24 cellular contexts compared by ENCODE assay signal in genomic region chr13:104314926-104315535, GRCh38.
DNase-seq lines count a peak whose midpoint lies in the region; ATAC-seq, FAIRE-seq and TF ChIP-seq lines count a peak whose summit lies in the region.
"Had no signal": no experiment of that assay in that cellular context is flagged by ENCODE, and none has a peak within 500 bp of the region (broad histone marks: within the 10 kb centered on the region; RNA-seq: fewer than 3 reads in every experiment).

No MANE protein-coding gene starts in this region.

- H3K27ac ChIP-seq in mesenchymal stem cell (ENCODE audit: low read length, poor library complexity, severe bottlenecking), result peak overlapping the region; percentile 82
- H3K27ac ChIP-seq: C4-2B, right atrium auricular region, upper lobe of left lung had no signal

- TF ChIP-seq CTCF in D721Med (IDR thresholded peaks at IDR 0.05; ENCODE audit: insufficient read depth, missing control alignments) (no peak), chondrocyte (IDR thresholded peaks at IDR 0.05) (no peak)

- intact Hi-C loops in activated T-helper 1 cell treated with anti-CD3 and anti-CD28 coated beads, Interleukin-12 subunit alpha, Interleukin-12 subunit beta, Interleukin-2, Interleukin-4 antibody, amounts not matched to agents 30 ng/mL and 10 ng/mL and 1 ng/mL, durations not matched to agents 14 hours and 24 hours and 36 hours (cut with micrococcal nuclease), result no loop called here

- H3K4ac ChIP-seq in mesenchymal stem cell (ENCODE audit: low read depth in 1 of 2, low read length in 2 of 2), result no peak overlapping the region

- no peak overlapping the region for H3K4me3 ChIP-seq in mesenchymal stem cell (ENCODE audit: insufficient read depth in 1 of 2, low read depth in 1 of 2, low read length in 2 of 2)
- H3K4me3 ChIP-seq: right atrium auricular region, upper lobe of left lung had no signal

- FAIRE-seq in D721Med (lab: Jason Lieb, UNC), result peak; percentile 76
- FAIRE-seq: G401.6, GM18507 had no signal

- H4K91ac ChIP-seq in mesenchymal stem cell (ENCODE audit: low read length), result no peak overlapping the region

- no peak overlapping the region for H3K4me2 ChIP-seq in mesenchymal stem cell (ENCODE audit: low read length, poor library complexity, severe bottlenecking)

- H3K23ac ChIP-seq in mesenchymal stem cell (ENCODE audit: low read length in 2 of 2), result no peak overlapping the region

- no peak overlapping the region for H3K18ac ChIP-seq in mesenchymal stem cell (ENCODE audit: low read depth in 1 of 2, low read length in 2 of 2)

- H3K9me3 ChIP-seq in mesenchymal stem cell (ENCODE audit: control insufficient read depth, low read length), result peaks cover 3% of the 10 kb centered on the region
- H3K9me3 ChIP-seq: right atrium auricular region, upper lobe of left lung had no signal

- no peaks in the 10 kb centered on the region for H3K4me1 ChIP-seq in mesenchymal stem cell (ENCODE audit: control insufficient read depth, insufficient read depth, low read depth, low read length)
- H3K4me1 ChIP-seq: right atrium auricular region, upper lobe of left lung had no signal

- no peaks in the 10 kb centered on the region for H3K36me3 ChIP-seq in mesenchymal stem cell (ENCODE audit: control insufficient read depth in 1 of 2, insufficient read depth in 2 of 2, low read depth in 1 of 2, low read length in 2 of 2)
- H3K36me3 ChIP-seq: right atrium auricular region, upper lobe of left lung had no signal

- no peaks in the 10 kb centered on the region for H3K27me3 ChIP-seq in mesenchymal stem cell (ENCODE audit: control insufficient read depth in 1 of 2, insufficient read depth in 1 of 2, low read length in 2 of 2)
- H3K27me3 ChIP-seq: right atrium auricular region, upper lobe of left lung had no signal

- peaks cover 28% of the 10 kb centered on the region for H3K4me1 Mint-ChIP-seq in chondrocyte (ENCODE audit: low read depth)
- no peaks in the 10 kb centered on the region for H3K4me1 Mint-ChIP-seq in activated T-helper 1 cell treated with anti-CD3 and anti-CD28 coated beads, Interleukin-12 subunit alpha, Interleukin-12 subunit beta, Interleukin-2, Interleukin-4 antibody, amounts not matched to agents 30 ng/mL and 10 ng/mL and 1 ng/mL, durations not matched to agents 14 hours and 24 hours and 36 hours (ENCODE audit: low read depth)
- H3K4me1 Mint-ChIP-seq: naive B cell had no signal

- peak overlapping the region in 1 of 2 experiments; percentile 72 for H2BK12ac ChIP-seq in mesenchymal stem cell (ENCODE audit: low read length in 2 of 2)

- H3K27me3 Mint-ChIP-seq in chondrocyte (ENCODE audit: low read depth), result no peaks in the 10 kb centered on the region
- no peaks in the 10 kb centered on the region for H3K27me3 Mint-ChIP-seq in activated T-helper 1 cell treated with anti-CD3 and anti-CD28 coated beads, Interleukin-12 subunit alpha, Interleukin-12 subunit beta, Interleukin-2, Interleukin-4 antibody, amounts not matched to agents 30 ng/mL and 10 ng/mL and 1 ng/mL, durations not matched to agents 14 hours and 24 hours and 36 hours (ENCODE audit: insufficient read depth)
- H3K27me3 Mint-ChIP-seq: naive B cell had no signal

- peak overlapping the region; percentile 47 for H2AK5ac ChIP-seq in mesenchymal stem cell (ENCODE audit: low read length, severe bottlenecking)

- H2BK15ac ChIP-seq in mesenchymal stem cell (ENCODE audit: low read depth, poor library complexity, severe bottlenecking), result no peak overlapping the region

- H3K9ac ChIP-seq in mesenchymal stem cell (ENCODE audit: low read length), result no peak overlapping the region

- ATAC-seq in GM18873 (IDR thresholded peaks at IDR 0.05; ENCODE audit: low FRiP score, unreplicated experiment), result no peak
- ATAC-seq: activated CD8-positive, alpha-beta T cell treated with anti-CD3 and anti-CD28 coated beads, Interleukin-2, amount 10 ng/mL, durations not matched to agents 7 days and 5 days; esophagus mucosa had no signal

- no peak overlapping the region for H3K4me3 Mint-ChIP-seq in chondrocyte (ENCODE audit: unreplicated experiment)
- H3K4me3 Mint-ChIP-seq in activated T-helper 1 cell treated with anti-CD3 and anti-CD28 coated beads, Interleukin-12 subunit alpha, Interleukin-12 subunit beta, Interleukin-2, Interleukin-4 antibody, amounts not matched to agents 30 ng/mL and 10 ng/mL and 1 ng/mL, durations not matched to agents 14 hours and 24 hours and 36 hours, result no peak overlapping the region
- H3K4me3 Mint-ChIP-seq: activated CD8-positive, alpha-beta T cell treated with anti-CD3 and anti-CD28 coated beads, Interleukin-2, amount 10 ng/mL, durations not matched to agents 7 days and 5 days; naive B cell had no signal

- no peak overlapping the region for H3K14ac ChIP-seq in mesenchymal stem cell (ENCODE audit: low read length in 2 of 2)

- H3K9me3 Mint-ChIP-seq in chondrocyte (ENCODE audit: low read depth), result peaks cover 10% of the 10 kb centered on the region
- H3K9me3 Mint-ChIP-seq in activated T-helper 1 cell treated with anti-CD3 and anti-CD28 coated beads, Interleukin-12 subunit alpha, Interleukin-12 subunit beta, Interleukin-2, Interleukin-4 antibody, amounts not matched to agents 30 ng/mL and 10 ng/mL and 1 ng/mL, durations not matched to agents 14 hours and 24 hours and 36 hours, result peaks cover 3% of the 10 kb centered on the region

- no peaks in the 10 kb centered on the region for H3K36me3 Mint-ChIP-seq in chondrocyte (ENCODE audit: low read depth)
- H3K36me3 Mint-ChIP-seq in activated T-helper 1 cell treated with anti-CD3 and anti-CD28 coated beads, Interleukin-12 subunit alpha, Interleukin-12 subunit beta, Interleukin-2, Interleukin-4 antibody, amounts not matched to agents 30 ng/mL and 10 ng/mL and 1 ng/mL, durations not matched to agents 14 hours and 24 hours and 36 hours (ENCODE audit: low read depth), result no peaks in the 10 kb centered on the region
- H3K36me3 Mint-ChIP-seq: naive B cell had no signal

- no peak overlapping the region for H4K8ac ChIP-seq in mesenchymal stem cell (ENCODE audit: low read length)

- H2BK5ac ChIP-seq in mesenchymal stem cell (ENCODE audit: low read depth, low read length, poor library complexity, severe bottlenecking), result peak overlapping the region; percentile 83

- no peak overlapping the region for H2BK120ac ChIP-seq in mesenchymal stem cell (ENCODE audit: low read depth, low read length)

- no peaks in the 10 kb centered on the region for H3K79me1 ChIP-seq in mesenchymal stem cell (replicated peaks; ENCODE audit: low read length, poor library complexity, severe bottlenecking)

- 100% methylated on average over 3 of the region's 3 CpGs for WGBS in mesenchymal stem cell

- peak overlapping the region; percentile 92 for H3K27ac Mint-ChIP-seq in chondrocyte (ENCODE audit: unreplicated experiment)
- no peak overlapping the region for H3K27ac Mint-ChIP-seq in activated T-helper 1 cell treated with anti-CD3 and anti-CD28 coated beads, Interleukin-12 subunit alpha, Interleukin-12 subunit beta, Interleukin-2, Interleukin-4 antibody, amounts not matched to agents 30 ng/mL and 10 ng/mL and 1 ng/mL, durations not matched to agents 14 hours and 24 hours and 36 hours
- H3K27ac Mint-ChIP-seq: activated CD8-positive, alpha-beta T cell treated with anti-CD3 and anti-CD28 coated beads, Interleukin-2, amount 10 ng/mL, durations not matched to agents 7 days and 5 days had no signal

- H2AFZ ChIP-seq in mesenchymal stem cell (ENCODE audit: low read depth, low read length), result no peak overlapping the region

- DNase-seq in D721Med (ENCODE audit: insufficient read length, low spot score), result no peak
- peak; percentile 49 for DNase-seq in NCI-H226
- no peak for DNase-seq in chondrocyte (ENCODE audit: low spot score)
- no peak for DNase-seq in mesenchymal stem cell
- DNase-seq in stimulated activated CD8-positive, alpha-beta memory T cell treated with anti-CD3 and anti-CD28 coated beads, Interleukin-4, amount 100 ng/mL, for 48 hours, result no peak
- no peak for DNase-seq in activated CD4-positive, alpha-beta T cell treated with anti-CD3 and anti-CD28 coated beads for 48 hours
- DNase-seq in activated T-helper 1 cell treated with anti-CD3 and anti-CD28 coated beads, Interleukin-12 subunit alpha, Interleukin-12 subunit beta, Interleukin-2, Interleukin-4 antibody, amounts not matched to agents 30 ng/mL and 10 ng/mL and 1 ng/mL, durations not matched to agents 14 hours and 24 hours and 36 hours (ENCODE audit: low spot score), result no peak
- DNase-seq: activated CD8-positive, alpha-beta T cell treated with anti-CD3 and anti-CD28 coated beads, Interleukin-2, amount 10 ng/mL, durations not matched to agents 7 days and 5 days; activated naive CD4-positive, alpha-beta T cell; activated T-cell treated with anti-CD3 and anti-CD28 coated beads, Interleukin-2, amount 50 U/mL, for 1 hour; central memory CD4-positive, alpha-beta T cell; naive B cell; NCI-H2107; NCI-H510A treated with DMSO at 0.1 percent for 48 hours; NK-92 treated with Interleukin-12 subunit alpha and Interleukin-12 subunit beta, amount 100 ng/mL, for 24 hours; stimulated activated CD4-positive, alpha-beta T cell treated with anti-CD3 and anti-CD28 coated beads, Interleukin-15, amount 100 ng/mL, for 24 hours; T-helper 9 cell; upper lobe of left lung had no signal
